34 cellular contexts compared by ENCODE assay signal in the genomic region with DNA sequence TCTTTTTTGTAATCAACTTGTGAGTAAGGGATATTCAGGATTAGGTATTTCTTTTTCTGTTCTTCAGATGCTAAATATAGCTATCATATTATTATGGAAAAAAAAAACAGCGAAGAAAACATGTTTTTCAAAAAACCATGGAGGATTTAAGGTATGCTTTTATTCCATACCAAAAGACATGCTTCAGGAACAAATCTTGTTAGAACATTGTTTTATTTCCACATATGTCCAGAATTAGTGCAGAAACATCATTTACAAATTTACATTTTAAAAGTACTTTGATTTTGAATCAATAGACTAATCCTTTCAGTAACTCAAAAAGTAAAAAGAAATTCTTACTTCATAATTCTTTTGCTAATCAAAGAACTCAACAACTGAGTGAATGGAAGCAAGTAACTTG.
DNase-seq lines count a peak whose midpoint lies in the region; ATAC-seq, FAIRE-seq and TF ChIP-seq lines count a peak whose summit lies in the region.
"Had no signal": no experiment of that assay in that cellular context is flagged by ENCODE, and none has a peak within 500 bp of the region (broad histone marks: within the 10 kb centered on the region; RNA-seq: fewer than 3 reads in every experiment).

No MANE protein-coding gene starts in this region.

- ATAC-seq in pancreas (no peak), GM19351 (IDR thresholded peaks at IDR 0.05; ENCODE audit: unreplicated experiment) (no peak)
- ATAC-seq: A549; CD8-positive, alpha-beta T cell had no signal

- H3K4me1 Mint-ChIP-seq in activated CD4-positive, alpha-beta T cell treated with anti-CD3 and anti-CD28 coated beads, Interleukin-2, amount 10 ng/mL, durations not matched to agents 24 days and 14 days: no peaks in the 10 kb centered on the region
- H3K4me1 Mint-ChIP-seq: B cell; CD14-positive monocyte; CD4-positive, alpha-beta memory T cell; CD4-positive, CD25-positive, alpha-beta regulatory T cell; CD8-positive, alpha-beta memory T cell had no signal

- intact Hi-C loops in pancreas (cut with DNase I): no loop called here
- intact Hi-C loops in activated CD4-positive, alpha-beta T cell treated with anti-CD3 and anti-CD28 coated beads, Interleukin-2, amount 10 ng/mL, durations not matched to agents 24 days and 14 days (cut with micrococcal nuclease): no loop called here

- no peak overlapping the region for H3K9ac ChIP-seq in SK-N-MC (ENCODE audit: insufficient read length)
- H3K9ac ChIP-seq: BLaER1; BLaER1 treated with 17β-estradiol and CSF1 and Interleukin-3, amounts not matched to agents 10 nM and 100 nM had no signal

- no peaks in the 10 kb centered on the region for H3K4me1 ChIP-seq in pancreas
- H3K4me1 ChIP-seq: A549; BE2C; BLaER1; BLaER1 treated with 17β-estradiol and CSF1 and Interleukin-3, amounts not matched to agents 10 nM and 100 nM; Caco-2 had no signal

- no peaks in the 10 kb centered on the region for H3K27me3 Mint-ChIP-seq in activated CD4-positive, alpha-beta T cell treated with anti-CD3 and anti-CD28 coated beads, Interleukin-2, amount 10 ng/mL, durations not matched to agents 24 days and 14 days
- H3K27me3 Mint-ChIP-seq: B cell; CD4-positive, alpha-beta memory T cell; CD4-positive, alpha-beta T cell; CD4-positive, CD25-positive, alpha-beta regulatory T cell; CD8-positive, alpha-beta memory T cell had no signal

- H3K27ac Mint-ChIP-seq in activated CD4-positive, alpha-beta T cell treated with anti-CD3 and anti-CD28 coated beads, Interleukin-2, amount 10 ng/mL, durations not matched to agents 24 days and 14 days: no peak overlapping the region
- H3K27ac Mint-ChIP-seq: B cell; CD14-positive monocyte; CD4-positive, alpha-beta memory T cell; CD4-positive, alpha-beta T cell; CD4-positive, CD25-positive, alpha-beta regulatory T cell; CD8-positive, alpha-beta memory T cell; CD8-positive, alpha-beta T cell had no signal

- H3K36me3 ChIP-seq in SK-N-MC (ENCODE audit: insufficient read depth, low read length) (no peaks in the 10 kb centered on the region), pancreas (no peaks in the 10 kb centered on the region)
- H3K36me3 ChIP-seq: BE2C; BLaER1; BLaER1 treated with 17β-estradiol and CSF1 and Interleukin-3, amounts not matched to agents 10 nM and 100 nM had no signal

- WGBS in pancreas, 2 donors: 92 to 98% methylated on average over 1 of the region's 1 CpG

- H3K36me3 Mint-ChIP-seq in activated CD4-positive, alpha-beta T cell treated with anti-CD3 and anti-CD28 coated beads, Interleukin-2, amount 10 ng/mL, durations not matched to agents 24 days and 14 days (ENCODE audit: low read depth): no peaks in the 10 kb centered on the region
- H3K36me3 Mint-ChIP-seq: CD14-positive monocyte; CD4-positive, alpha-beta memory T cell; CD4-positive, CD25-positive, alpha-beta regulatory T cell; CD8-positive, alpha-beta memory T cell; CD8-positive, alpha-beta T cell had no signal

- TF ChIP-seq CTCF in D721Med (IDR thresholded peaks at IDR 0.05; ENCODE audit: insufficient read depth, missing control alignments) (no peak), pancreas (IDR thresholded peaks at IDR 0.05) (no peak)

- no peaks in the 10 kb centered on the region for H3K9me3 ChIP-seq in SK-N-MC (ENCODE audit: low read depth, low read length)
- H3K9me3 ChIP-seq in pancreas: no peaks in the 10 kb centered on the region
- H3K9me3 ChIP-seq: A549; BE2C; BLaER1; BLaER1 treated with 17β-estradiol and CSF1 and Interleukin-3, amounts not matched to agents 10 nM and 100 nM; Caco-2 had no signal

- no peaks in the 10 kb centered on the region for H3K27me3 ChIP-seq in pancreas
- H3K27me3 ChIP-seq: BE2C; BLaER1; BLaER1 treated with 17β-estradiol and CSF1 and Interleukin-3, amounts not matched to agents 10 nM and 100 nM had no signal

- no peak for DNase-seq in D721Med (ENCODE audit: insufficient read length, low spot score)
- DNase-seq in SK-N-MC (ENCODE audit: low read depth, low spot score): no peak
- DNase-seq in pancreas: no peak
- no peak for DNase-seq in activated CD8-positive, alpha-beta memory T cell treated with anti-CD3 and anti-CD28 coated beads for 24 hours
- no peak for DNase-seq in activated CD4-positive, alpha-beta T cell treated with anti-CD3 and anti-CD28 coated beads, Interleukin-2, amount 10 ng/mL, durations not matched to agents 24 days and 14 days
- DNase-seq: 8988T; ACHN; AML-193; BE2C; C1 segment of cervical spinal cord; Caco-2; Calu3; CD4-positive, alpha-beta memory T cell; CD4-positive, alpha-beta T cell; CD4-positive, CD25-positive, alpha-beta regulatory T cell; CD8-positive, alpha-beta memory T cell; CD8-positive, alpha-beta T cell; COR-L47; DMS 273 treated with DMSO at 0.1 percent for 48 hours; DMS153; DMS53; DMS79; DMS79 treated with DMSO at 0.1 percent for 48 hours; DND-41; EL had no signal

- no peak overlapping the region for H3K4me3 Mint-ChIP-seq in activated CD4-positive, alpha-beta T cell treated with anti-CD3 and anti-CD28 coated beads, Interleukin-2, amount 10 ng/mL, durations not matched to agents 24 days and 14 days
- H3K4me3 Mint-ChIP-seq: B cell; CD14-positive monocyte; CD4-positive, alpha-beta memory T cell; CD4-positive, alpha-beta T cell; CD4-positive, CD25-positive, alpha-beta regulatory T cell; CD8-positive, alpha-beta memory T cell; CD8-positive, alpha-beta T cell had no signal

- FAIRE-seq in D721Med (lab: Jason Lieb, UNC): peak; percentile 11
- FAIRE-seq in pancreas (lab: Jason Lieb, UNC): peak; percentile 32
- FAIRE-seq: A204.1, A549 had no signal

- H3K27ac ChIP-seq in SK-N-MC (0 out of 2 replicates have a peak overlapping the region, but pooled peaks have one; percentile 5), pancreas (no peak overlapping the region)
- H3K27ac ChIP-seq: 22Rv1; A549; BLaER1; BLaER1 treated with 17β-estradiol and CSF1 and Interleukin-3, amounts not matched to agents 10 nM and 100 nM; C4-2B had no signal

- H3K4me3 ChIP-seq in SK-N-MC (no peak overlapping the region), pancreas (no peak overlapping the region)
- H3K4me3 ChIP-seq: A549; BLaER1; BLaER1 treated with 17β-estradiol and CSF1 and Interleukin-3, amounts not matched to agents 10 nM and 100 nM had no signal

- no peaks in the 10 kb centered on the region for H3K9me3 Mint-ChIP-seq in activated CD4-positive, alpha-beta T cell treated with anti-CD3 and anti-CD28 coated beads, Interleukin-2, amount 10 ng/mL, durations not matched to agents 24 days and 14 days
